Comparison of ENCODE assay signal across 11 cellular contexts in genomic region chr9:136645903-136646754, GRCh38. TPM values are rescaled to one million over a fixed set of nuclear protein-coding genes. Genes with fewer than 3 reads are reported as not detected.
DNase-seq lines count a peak whose midpoint lies in the region; TF ChIP-seq lines count a peak whose summit lies in the region.
"Had no signal": no experiment of that assay in that cellular context is flagged by ENCODE, and none has a peak within 500 bp of the region (broad histone marks: within the 10 kb centered on the region; RNA-seq: fewer than 3 reads in every experiment).

No MANE protein-coding gene starts in this region.

- H3K27ac ChIP-seq in adrenal gland = peak overlapping the region in 4 of 5 donors; percentile 68 to 90 (median 72)
- peak overlapping the region; percentile 73 for H3K27ac ChIP-seq in right atrium auricular region

- peaks cover 5 to 26% of the 10 kb centered on the region in 2 donors for H3K4me1 ChIP-seq in adrenal gland (replicated peaks in 1 of 2)
- H3K4me1 ChIP-seq in right atrium auricular region = peaks cover 0 to 39% of the 10 kb centered on the region in 2 donors

- peaks cover 4% of the 10 kb centered on the region for H3K27me3 ChIP-seq in adrenal gland
- no peaks in the 10 kb centered on the region for H3K27me3 ChIP-seq in right atrium auricular region

- intact Hi-C loops in adrenal gland (cut with DNase I) = no loop called here

- TF ChIP-seq POLR2A in adrenal gland (IDR thresholded peaks at IDR 0.05) = no peak

- TF ChIP-seq CTCF in adrenal gland (IDR thresholded peaks at IDR 0.05) (peak in 1 of 6 experiments; percentile 13), right atrium auricular region (IDR thresholded peaks at IDR 0.05) (peak in 1 of 2 donors; percentile 8)

- 39 to 63% (median 46%) methylated on average over 11 to 40 of the region's 40 CpGs for WGBS in adrenal gland, 4 donors

- H3K36me3 ChIP-seq in adrenal gland (replicated peaks in 1 of 2) (no peaks in the 10 kb centered on the region), right atrium auricular region (no peaks in the 10 kb centered on the region)

- peak; percentile 56 for DNase-seq in GF-D8 (lab: John Stamatoyannopoulos, UW)
- peak in 5 of 7 donors; percentile 54 to 76 (median 62) for DNase-seq in adrenal gland
- peak; percentile 78 for DNase-seq in right atrium auricular region (ENCODE audit: low spot score)
- DNase-seq in retina = peak; percentile 62
- no peak for DNase-seq in hypothalamus (lab: John Stamatoyannopoulos, UW)
- no peak for DNase-seq in SKM-1 (lab: John Stamatoyannopoulos, UW; ENCODE audit: unreplicated experiment)
- no peak for DNase-seq in D341Med (ENCODE audit: low spot score)
- no peak for DNase-seq in HK-2 (ENCODE audit: unreplicated experiment)
- DNase-seq: CD4-positive, alpha-beta memory T cell; islet precursor cell; stimulated activated CD4-positive, alpha-beta T cell treated with anti-CD3 and anti-CD28 coated beads, Interleukin-15, amount 100 ng/mL, for 24 hours had no signal

- H3K4me3 ChIP-seq in adrenal gland (peak overlapping the region in 1 of 4 donors; percentile 32), right atrium auricular region (peak overlapping the region; percentile 18 to 35)

- H3K9me3 ChIP-seq in adrenal gland (replicated peaks in 1 of 3) = no peaks in the 10 kb centered on the region
- no peaks in the 10 kb centered on the region for H3K9me3 ChIP-seq in right atrium auricular region

RNA-seq across cellular contexts. Expression of gene EGFL7, which starts 16.6 kb away (rescaled TPM):
- total RNA-seq in adrenal gland = 100 to 1,000 TPM in 2 of 8 donors, 10 to 100 TPM in 6; 47.1 to 158 (median 79.5) TPM
- 100 to 1,000 TPM in 2 of 3 donors, 1 to 10 TPM in 1; 1.9 to 452 (median 190) TPM for polyA plus RNA-seq in adrenal gland
- 100 to 1,000 TPM; 114 to 120 TPM for total RNA-seq in right atrium auricular region
- total RNA-seq: CD4-positive, alpha-beta memory T cell had no signal

RNA-seq across cellular contexts. Expression of gene AGPAT2, which starts 41.1 kb away (rescaled TPM):
- total RNA-seq in adrenal gland (10 to 100 TPM; 31.7 to 84.5 (median 48.0) TPM), right atrium auricular region (10 to 100 TPM; 71.9 to 81.9 TPM)
- polyA plus RNA-seq in adrenal gland = 100 to 1,000 TPM in 2 of 3 donors, 1 to 10 TPM in 1; 6.4 to 274 (median 139) TPM

Comparison
In these comparisons a context has a peak if more than half of its experiments do, and no peak if none do; other contexts are left out.
1. DNase-seq: peak in GF-D8 (single experiment), adrenal gland (5 of 7), right atrium auricular region (single experiment) and retina (single experiment); none in hypothalamus (0 of 51), SKM-1 (single experiment), D341Med (single experiment) and HK-2 (single experiment).